In genomic region chr11:1468473-1469066, GRCh38 we compare ENCODE assay signal across 19 cellular contexts.
"Had no signal": no experiment of that assay in that cellular context is flagged by ENCODE, and none has a peak within 500 bp of the region (broad histone marks: within the 10 kb centered on the region; RNA-seq: fewer than 3 reads in every experiment).

No MANE protein-coding gene starts in this region.

- H3K36me3 ChIP-seq: breast epithelium had no signal

- H3K27ac Mint-ChIP-seq: activated CD8-positive, alpha-beta T cell treated with anti-CD3 and anti-CD28 coated beads, Interleukin-2, amount 10 ng/mL, durations not matched to agents 7 days and 5 days; activated T-helper 17 cell treated with anti-CD3 and anti-CD28 coated beads, Interleukin-2, amount 50 U/mL, for 72 hours; memory B cell; nephron had no signal

- H3K4me3 ChIP-seq: breast epithelium, colonic mucosa, SK-N-MC, thyroid gland had no signal

- H3K9ac ChIP-seq: parathyroid adenoma had no signal

- H3K9me3 Mint-ChIP-seq: activated naive CD4-positive, alpha-beta T cell treated with anti-CD3 and anti-CD28 coated beads, Interleukin-2, amount 50 U/mL, for 72 hours; activated T-helper 17 cell treated with anti-CD3 and anti-CD28 coated beads, Interleukin-2, amount 50 U/mL, for 72 hours; memory B cell; nephron had no signal

- H3K4me1 ChIP-seq: breast epithelium, colonic mucosa, foreskin keratinocyte, thyroid gland had no signal

- H3K4me1 Mint-ChIP-seq: memory B cell had no signal

- H3K4me3 Mint-ChIP-seq: activated CD8-positive, alpha-beta T cell treated with anti-CD3 and anti-CD28 coated beads, Interleukin-2, amount 10 ng/mL, durations not matched to agents 7 days and 5 days; activated T-helper 17 cell treated with anti-CD3 and anti-CD28 coated beads, Interleukin-2, amount 50 U/mL, for 72 hours; memory B cell; nephron had no signal

- H3K36me3 Mint-ChIP-seq: activated naive CD4-positive, alpha-beta T cell treated with anti-CD3 and anti-CD28 coated beads, Interleukin-2, amount 50 U/mL, for 72 hours had no signal

- H3K27me3 Mint-ChIP-seq: activated T-helper 17 cell treated with anti-CD3 and anti-CD28 coated beads, Interleukin-2, amount 50 U/mL, for 72 hours; memory B cell had no signal

- H3K9me3 ChIP-seq: colonic mucosa, thyroid gland had no signal

- H3K27ac ChIP-seq: breast epithelium, colonic mucosa, epithelial cell of prostate, foreskin keratinocyte, parathyroid adenoma, SK-N-MC, thyroid gland, VCaP had no signal

- ATAC-seq: activated CD8-positive, alpha-beta T cell treated with anti-CD3 and anti-CD28 coated beads, Interleukin-2, amount 10 ng/mL, durations not matched to agents 7 days and 5 days; activated naive CD4-positive, alpha-beta T cell treated with anti-CD3 and anti-CD28 coated beads, Interleukin-2, amount 50 U/mL, for 72 hours; activated T-helper 17 cell treated with anti-CD3 and anti-CD28 coated beads, Interleukin-2, amount 50 U/mL, for 72 hours; foreskin keratinocyte had no signal

- DNase-seq: activated CD4-positive, alpha-beta T cell treated with anti-CD3 and anti-CD28 coated beads for 1 hour; activated CD4-positive, alpha-beta T cell treated with anti-CD3 and anti-CD28 coated beads, Interleukin-2, amount 50 U/mL, for 1 hour; activated CD8-positive, alpha-beta T cell treated with anti-CD3 and anti-CD28 coated beads, Interleukin-2, amount 10 ng/mL, durations not matched to agents 7 days and 5 days; colonic mucosa; foreskin keratinocyte; hippocampal formation; stimulated activated CD4-positive, alpha-beta T cell treated with anti-CD3 and anti-CD28 coated beads, Interleukin-2, amount 100 ng/mL, for 48 hours; stimulated activated CD8-positive, alpha-beta memory T cell treated with anti-CD3 and anti-CD28 coated beads, Interleukin-4, amount 100 ng/mL, for 48 hours; stimulated activated naive CD4-positive, alpha-beta T cell treated with Interleukin-2 at 50 U/mL for 16 hours; thyroid gland had no signal

- H3K27me3 ChIP-seq: breast epithelium, colonic mucosa, foreskin keratinocyte, thyroid gland had no signal
